ENCODE assay signal across 10 cellular contexts in genomic region chr2:174633621-174633927, GRCh38. TPM values are rescaled to one million over a fixed set of nuclear protein-coding genes. Genes with fewer than 3 reads are reported as not detected.
DNase-seq lines count a peak whose midpoint lies in the region; ATAC-seq and TF ChIP-seq lines count a peak whose summit lies in the region.
"Had no signal": no experiment of that assay in that cellular context is flagged by ENCODE, and none has a peak within 500 bp of the region (broad histone marks: within the 10 kb centered on the region; RNA-seq: fewer than 3 reads in every experiment).

No MANE protein-coding gene starts in this region.

- POLR2A ChIA-PET in activated CD4-positive, alpha-beta T cell treated with anti-CD3 and anti-CD28 coated beads for 36 hours (lab: Charles Lee) = interaction anchor here (0.6 to 0.7 kb wide), 2 partner anchors 60 to 149 kb away, joined by 3 to 4 read pairs; no protein-coding TSS in a partner anchor

- peaks cover 35% of the 10 kb centered on the region for H3K36me3 Mint-ChIP-seq in activated CD4-positive, alpha-beta T cell treated with anti-CD3 and anti-CD28 coated beads for 36 hours (ENCODE audit: low read depth)
- H3K36me3 Mint-ChIP-seq in activated naive CD8-positive, alpha-beta T cell = peaks cover 13% of the 10 kb centered on the region

- H3K9me3 ChIP-seq in right lobe of liver (no peaks in the 10 kb centered on the region), thymus (ENCODE audit: control insufficient read depth) (no peaks in the 10 kb centered on the region)
- H3K9me3 ChIP-seq: A549 had no signal

- TF ChIP-seq POLR2A in right lobe of liver (IDR thresholded peaks at IDR 0.05) = no peak

- ATAC-seq in activated CD4-positive, alpha-beta T cell treated with anti-CD3 and anti-CD28 coated beads for 36 hours = no peak
- ATAC-seq in right lobe of liver (peak; percentile 30 to 59 (median 38)), HG03571 (IDR thresholded peaks at IDR 0.05; ENCODE audit: unreplicated experiment) (no peak), HG03280 (IDR thresholded peaks at IDR 0.05; ENCODE audit: unreplicated experiment) (no peak)
- ATAC-seq: A549 had no signal

- H3K27me3 Mint-ChIP-seq in activated CD4-positive, alpha-beta T cell treated with anti-CD3 and anti-CD28 coated beads for 36 hours = no peaks in the 10 kb centered on the region
- no peaks in the 10 kb centered on the region for H3K27me3 Mint-ChIP-seq in activated naive CD8-positive, alpha-beta T cell

- peak overlapping the region; percentile 92 for H3K4me3 Mint-ChIP-seq in activated CD4-positive, alpha-beta T cell treated with anti-CD3 and anti-CD28 coated beads for 36 hours
- H3K4me3 Mint-ChIP-seq in activated naive CD8-positive, alpha-beta T cell = peak overlapping the region; percentile 95

- H3K4me1 ChIP-seq in right lobe of liver (peaks cover 0 to 3% (median 0%) of the 10 kb centered on the region in 4 donors), thymus (ENCODE audit: control insufficient read depth, insufficient read depth, low read length) (peaks cover 18% of the 10 kb centered on the region)

- H3K4me3 ChIP-seq in right lobe of liver (peak overlapping the region; percentile 8 to 27 (median 10)), thymus (ENCODE audit: low read length) (peak overlapping the region; percentile 68)
- H3K4me3 ChIP-seq: A549 had no signal

- H3K36me3 ChIP-seq in right lobe of liver = no peaks in the 10 kb centered on the region
- peaks cover under 1% of the 10 kb centered on the region for H3K36me3 ChIP-seq in thymus (ENCODE audit: control insufficient read depth, insufficient read depth)

- peak overlapping the region; percentile 98 for H3K27ac Mint-ChIP-seq in activated CD4-positive, alpha-beta T cell treated with anti-CD3 and anti-CD28 coated beads for 36 hours
- H3K27ac Mint-ChIP-seq in activated naive CD8-positive, alpha-beta T cell = peak overlapping the region; percentile 99

- WGBS in right lobe of liver (ENCODE audit: insufficient coverage, low coverage, low lambda C conversion rate, missing lambda C conversion rate) = 58% methylated on average over 7 of the region's 8 CpGs
- WGBS in thymus = 5% methylated on average over 8 of the region's 8 CpGs

- intact Hi-C loops in activated CD4-positive, alpha-beta T cell treated with anti-CD3 and anti-CD28 coated beads for 36 hours (cut with DNase I, micrococcal nuclease) = loop anchor here (1.0 to 10.0 kb wide), 3 partner anchors 40 to 534 kb away; partner anchors contain the start of gene ATF2 (in 1 of the 2)
- intact Hi-C loops in right lobe of liver (cut with DNase I) = no loop called here

- DNase-seq in activated CD4-positive, alpha-beta T cell treated with anti-CD3 and anti-CD28 coated beads for 36 hours = peak; percentile 34
- no peak for DNase-seq in activated CD4-positive, alpha-beta T cell treated with anti-CD3 and anti-CD28 coated beads for 4 hours
- no peak for DNase-seq in right lobe of liver
- DNase-seq in NCI-H526 treated with DMSO at 0.1 percent for 48 hours (lab: John Stamatoyannopoulos, UW) = no peak
- DNase-seq: stimulated activated CD4-positive, alpha-beta T cell treated with anti-CD3 and anti-CD28 coated beads, Interleukin-2, amount 100 ng/mL, for 48 hours had no signal

- H3K27ac ChIP-seq in right lobe of liver = peak overlapping the region; percentile 45 to 70 (median 67)
- H3K27ac ChIP-seq in thymus (ENCODE audit: low read depth) = peak overlapping the region; percentile 91
- H3K27ac ChIP-seq: A549 had no signal

- H3K9me3 Mint-ChIP-seq in activated CD4-positive, alpha-beta T cell treated with anti-CD3 and anti-CD28 coated beads for 36 hours (ENCODE audit: low read depth) = peaks cover 2% of the 10 kb centered on the region
- no peaks in the 10 kb centered on the region for H3K9me3 Mint-ChIP-seq in activated naive CD8-positive, alpha-beta T cell (ENCODE audit: low read depth)

- H3K27me3 ChIP-seq in right lobe of liver (no peaks in the 10 kb centered on the region), thymus (ENCODE audit: control insufficient read depth, insufficient read depth) (no peaks in the 10 kb centered on the region)

- H3K4me1 Mint-ChIP-seq in activated CD4-positive, alpha-beta T cell treated with anti-CD3 and anti-CD28 coated beads for 36 hours = peaks cover 59% of the 10 kb centered on the region
- H3K4me1 Mint-ChIP-seq in activated naive CD8-positive, alpha-beta T cell (ENCODE audit: low read depth) = peaks cover 77% of the 10 kb centered on the region

- TF ChIP-seq CTCF in right lobe of liver (IDR thresholded peaks at IDR 0.05) = no peak

- CTCF ChIA-PET in activated CD4-positive, alpha-beta T cell treated with anti-CD3 and anti-CD28 coated beads for 36 hours (lab: Charles Lee) = interaction anchor here (0.8 to 5.7 kb wide), 15 partner anchors 10 to 54 kb away, joined by 3 to 50 read pairs (median 4); no protein-coding TSS in a partner anchor

RNA-seq across cellular contexts. Expression of gene WIPF1, which starts 36.0 kb away (rescaled TPM):
- total RNA-seq in activated CD4-positive, alpha-beta T cell treated with anti-CD3 and anti-CD28 coated beads for 36 hours = 100 to 1,000 TPM; 161 to 188 TPM
- 10 to 100 TPM in 1 of 6 experiments, 1 to 10 TPM in 5; 5.0 to 15.3 (median 7.1) TPM for total RNA-seq in right lobe of liver
- polyA plus RNA-seq in thymus = 65.0 TPM

Comparison
In these comparisons a context has a peak if more than half of its experiments do, and no peak if none do; other contexts are left out.
1. ATAC-seq: peak in right lobe of liver (4 of 4); none in activated CD4-positive, alpha-beta T cell treated with anti-CD3 and anti-CD28 coated beads for 36 hours (single experiment), HG03571 (single experiment) and HG03280 (single experiment).
2. RNA of gene WIPF1, which starts 36.0 kb away (total RNA-seq): 161 to 188 TPM in activated CD4-positive, alpha-beta T cell treated with anti-CD3 and anti-CD28 coated beads for 36 hours; 5.0 to 15.3 TPM in right lobe of liver; every median in the first group is over 4 times any median in the second.
3. intact Hi-C loops: an anchor here in activated CD4-positive, alpha-beta T cell treated with anti-CD3 and anti-CD28 coated beads for 36 hours (1.0 to 10.0 kb wide); none called in right lobe of liver.